In genomic region chr11:46497498-46497897, GRCh38 we compare ENCODE assay signal across 25 cellular contexts.
"Had no signal": no experiment of that assay in that cellular context is flagged by ENCODE, and none has a peak within 500 bp of the region (broad histone marks: within the 10 kb centered on the region; RNA-seq: fewer than 3 reads in every experiment).

No MANE protein-coding gene starts in this region.

- H3K27me3 ChIP-seq: dorsolateral prefrontal cortex, esophagus squamous epithelium, right atrium auricular region, sigmoid colon, thyroid gland, vagina had no signal

- H3K27ac ChIP-seq: esophagus squamous epithelium, lower lobe of right lung, prostate gland, sigmoid colon, thyroid gland, vagina had no signal

- H3K4me1 Mint-ChIP-seq: stimulated activated memory B cell treated with anti-CD40 and anti-IgM and Interleukin-4, amounts not matched to agents 10 μg/mL and 1 μg/mL and 100 μg/mL, for 72 hours had no signal

- H3K36me3 Mint-ChIP-seq: natural killer cell treated with Interleukin-12 subunit alpha and Interleukin-12 subunit beta and Interleukin-15 and Interleukin-18, amount 100 ng/mL, for 72 hours had no signal

- H3K9me3 ChIP-seq: esophagus squamous epithelium, lower lobe of right lung, prostate gland, right atrium auricular region, sigmoid colon, thyroid gland, vagina had no signal

- H3K27me3 Mint-ChIP-seq: naive B cell; natural killer cell treated with Interleukin-12 subunit alpha and Interleukin-12 subunit beta and Interleukin-15 and Interleukin-18, amount 100 ng/mL, for 72 hours; stimulated activated memory B cell treated with anti-CD40 and anti-IgM and Interleukin-4, amounts not matched to agents 10 μg/mL and 1 μg/mL and 100 μg/mL, for 72 hours had no signal

- H3K4me1 ChIP-seq: prostate gland, thyroid gland had no signal

- H3K4me3 Mint-ChIP-seq: immature natural killer cell; naive B cell; natural killer cell treated with Interleukin-12 subunit alpha and Interleukin-12 subunit beta and Interleukin-15 and Interleukin-18, amount 100 ng/mL, for 72 hours; stimulated activated memory B cell treated with anti-CD40 and anti-IgM and Interleukin-4, amounts not matched to agents 10 μg/mL and 1 μg/mL and 100 μg/mL, for 72 hours had no signal

- H3K27ac Mint-ChIP-seq: natural killer cell treated with Interleukin-12 subunit alpha and Interleukin-12 subunit beta and Interleukin-15 and Interleukin-18, amount 100 ng/mL, for 72 hours; stimulated activated memory B cell treated with anti-CD40 and anti-IgM and Interleukin-4, amounts not matched to agents 10 μg/mL and 1 μg/mL and 100 μg/mL, for 72 hours had no signal

- H3K9me3 Mint-ChIP-seq: immature natural killer cell; naive B cell; natural killer cell treated with Interleukin-12 subunit alpha and Interleukin-12 subunit beta and Interleukin-15 and Interleukin-18, amount 100 ng/mL, for 72 hours; stimulated activated memory B cell treated with anti-CD40 and anti-IgM and Interleukin-4, amounts not matched to agents 10 μg/mL and 1 μg/mL and 100 μg/mL, for 72 hours had no signal

- ATAC-seq: left colon; lower lobe of right lung; natural killer cell treated with Interleukin-12 subunit alpha and Interleukin-12 subunit beta and Interleukin-15 and Interleukin-18, amount 100 ng/mL, for 72 hours; stimulated activated memory B cell treated with anti-CD40 and anti-IgM and Interleukin-4, amounts not matched to agents 10 μg/mL and 1 μg/mL and 100 μg/mL, for 72 hours; stimulated activated naive CD8-positive, alpha-beta T cell treated with anti-CD3 and anti-CD28 coated beads, Interleukin-15, Interleukin-2, amounts not matched to agents 100 U/mL and 50 U/mL, for 24 hours had no signal

- DNase-seq: dorsolateral prefrontal cortex; effector CD4-positive, alpha-beta T cell; erythroblast; esophagus squamous epithelium; foreskin melanocyte; hypothalamus; immature natural killer cell; islet precursor cell; kidney glomerular epithelial cell; left colon; left ventricle myocardium superior; lower lobe of right lung; naive B cell; nucleus accumbens; sigmoid colon; stimulated activated CD4-positive, alpha-beta T cell treated with anti-CD3 and anti-CD28 coated beads, Interleukin-2, amount 100 ng/mL, for 24 hours; stimulated activated CD4-positive, alpha-beta T cell treated with anti-CD3 and anti-CD28 coated beads, Interleukin-4, amount 100 ng/mL, for 24 hours; stimulated activated naive CD8-positive, alpha-beta T cell treated with anti-CD3 and anti-CD28 coated beads, Interleukin-15, Interleukin-2, amounts not matched to agents 100 U/mL and 50 U/mL, for 24 hours; thyroid gland; trophoblast cell had no signal
